ENCODE assay signal across 9 cellular contexts in the genomic region with DNA sequence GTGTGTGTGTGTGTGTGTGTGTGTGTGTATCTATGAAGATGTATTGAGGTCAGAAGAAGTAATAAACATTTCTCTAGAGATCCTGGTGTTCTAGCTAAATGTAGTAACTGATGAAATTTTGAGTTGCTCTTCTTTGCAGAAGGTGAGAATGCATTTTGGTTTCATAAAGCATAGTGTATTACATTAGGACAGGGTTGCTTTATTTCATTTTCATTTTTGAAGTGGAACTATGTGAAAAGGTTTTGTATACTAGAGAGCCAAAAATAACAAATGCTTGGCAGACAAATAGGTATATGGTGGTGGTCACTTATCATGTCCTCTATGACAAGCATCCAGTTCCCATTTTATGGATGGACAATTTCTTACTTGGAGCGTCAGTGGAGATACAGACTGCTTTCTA.
DNase-seq lines count a peak whose midpoint lies in the region; ATAC-seq and TF ChIP-seq lines count a peak whose summit lies in the region.
"Had no signal": no experiment of that assay in that cellular context is flagged by ENCODE, and none has a peak within 500 bp of the region (broad histone marks: within the 10 kb centered on the region; RNA-seq: fewer than 3 reads in every experiment).

No MANE protein-coding gene starts in this region.

- no peak for TF ChIP-seq POLR2A in sigmoid colon (IDR thresholded peaks at IDR 0.05)
- TF ChIP-seq POLR2A in ovary (IDR thresholded peaks at IDR 0.05) = no peak

- ATAC-seq in GM18517 (IDR thresholded peaks at IDR 0.05; ENCODE audit: unreplicated experiment) (peak; percentile 96), GM21515 (IDR thresholded peaks at IDR 0.05; ENCODE audit: unreplicated experiment) (peak; percentile 93), HG03354 (IDR thresholded peaks at IDR 0.05; ENCODE audit: poor library complexity, severe bottlenecking, unreplicated experiment) (peak; percentile 86)

- intact Hi-C loops in sigmoid colon (cut with DNase I) (no loop called here), ovary (cut with DNase I) (no loop called here)

- TF ChIP-seq CTCF in sigmoid colon (IDR thresholded peaks at IDR 0.05) (no peak), ovary (IDR thresholded peaks at IDR 0.05) (no peak)

- H3K27ac ChIP-seq in sigmoid colon (no peak overlapping the region), ovary (no peak overlapping the region)
- H3K27ac ChIP-seq: thyroid gland had no signal

- no peaks in the 10 kb centered on the region for H3K36me3 ChIP-seq in sigmoid colon
- H3K36me3 ChIP-seq in ovary = no peaks in the 10 kb centered on the region
- H3K36me3 ChIP-seq: thyroid gland had no signal

- H3K4me3 ChIP-seq in sigmoid colon = no peak overlapping the region
- H3K4me3 ChIP-seq in ovary = no peak overlapping the region
- H3K4me3 ChIP-seq: thyroid gland had no signal

- DNase-seq in dermis microvascular lymphatic vessel endothelial cell (ENCODE audit: low read depth in 2 of 2) = peak; percentile 39 to 59
- no peak for DNase-seq in DMS153 treated with DMSO at 0.1 percent for 48 hours (lab: John Stamatoyannopoulos, UW; ENCODE audit: unreplicated experiment)
- no peak for DNase-seq in sigmoid colon
- no peak for DNase-seq in stimulated activated CD4-positive, alpha-beta T cell treated with anti-CD3 and anti-CD28 coated beads, Interleukin-12 subunit alpha, Interleukin-12 subunit beta, amount 100 ng/mL, for 4 hours
- no peak for DNase-seq in ovary
- DNase-seq: thyroid gland had no signal

- no peaks in the 10 kb centered on the region for H3K4me1 ChIP-seq in sigmoid colon
- no peaks in the 10 kb centered on the region for H3K4me1 ChIP-seq in ovary (ENCODE audit: insufficient read depth)
- H3K4me1 ChIP-seq: thyroid gland had no signal

- H3K9me3 ChIP-seq in sigmoid colon = no peaks in the 10 kb centered on the region
- H3K9me3 ChIP-seq in ovary = no peaks in the 10 kb centered on the region
- H3K9me3 ChIP-seq: thyroid gland had no signal

- H3K27me3 ChIP-seq in sigmoid colon (no peaks in the 10 kb centered on the region), ovary (no peaks in the 10 kb centered on the region)
- H3K27me3 ChIP-seq: thyroid gland had no signal

- 90% methylated on average over 1 of the region's 1 CpG for WGBS in sigmoid colon, 2 donors
- WGBS in ovary, 3 donors = 77 to 84% (median 79%) methylated on average over 1 of the region's 1 CpG

- TF ChIP-seq EP300 in sigmoid colon (IDR thresholded peaks at IDR 0.05) = no peak
- no peak for TF ChIP-seq EP300 in ovary (IDR thresholded peaks at IDR 0.05)

Comparison
In these comparisons a context has a peak if more than half of its experiments do, and no peak if none do; other contexts are left out.
1. DNase-seq: peak in dermis microvascular lymphatic vessel endothelial cell (2 of 2); none in DMS153 treated with DMSO at 0.1 percent for 48 hours (single experiment), sigmoid colon (single experiment), stimulated activated CD4-positive, alpha-beta T cell treated with anti-CD3 and anti-CD28 coated beads, Interleukin-12 subunit alpha, Interleukin-12 subunit beta, amount 100 ng/mL, for 4 hours (single experiment) and ovary (0 of 5).
2. Peak in every context shown above with its lines, with median percentiles within 50 percentile points of each other: ATAC-seq.